24 cellular contexts compared by ENCODE assay signal in the genomic region with DNA sequence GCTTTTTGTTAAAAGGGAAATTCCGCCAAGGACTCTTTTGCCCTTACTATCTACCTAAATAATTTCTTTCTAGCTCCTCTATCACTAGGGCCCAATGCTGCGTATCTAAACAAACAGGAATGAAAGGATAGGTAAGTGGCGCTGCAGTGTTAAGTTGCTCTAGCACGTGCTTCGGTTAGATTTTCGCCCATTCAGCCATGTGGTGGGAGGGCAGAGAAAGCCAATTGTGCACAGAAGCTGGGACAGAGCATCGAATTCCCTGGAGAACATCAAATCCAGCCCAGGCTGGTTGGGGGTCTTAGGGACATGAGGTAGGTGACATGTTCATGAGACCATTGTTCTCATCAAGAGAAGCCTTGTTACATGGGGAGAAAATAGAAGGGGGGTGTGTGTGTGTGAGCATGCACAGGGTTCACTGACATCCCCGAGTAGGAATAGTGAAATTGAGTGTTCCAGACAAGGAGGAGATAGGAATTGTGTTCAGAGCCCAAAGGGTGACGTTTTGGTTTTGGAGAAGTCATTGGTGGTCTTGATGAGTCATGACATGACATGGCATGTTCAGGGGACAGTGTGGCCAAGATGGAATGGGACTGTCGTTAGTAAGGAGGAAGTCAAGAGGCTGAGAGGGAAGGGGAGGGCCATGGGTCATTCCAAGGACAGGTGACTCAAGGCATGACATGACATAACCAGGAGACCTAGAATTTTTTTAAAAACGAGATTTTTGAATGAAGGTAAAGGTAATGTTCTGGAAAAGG.
DNase-seq lines count a peak whose midpoint lies in the region; ATAC-seq and TF ChIP-seq lines count a peak whose summit lies in the region.
"Had no signal": no experiment of that assay in that cellular context is flagged by ENCODE, and none has a peak within 500 bp of the region (broad histone marks: within the 10 kb centered on the region; RNA-seq: fewer than 3 reads in every experiment).

No MANE protein-coding gene starts in this region.

- H3K27ac Mint-ChIP-seq in mesothelial cell of epicardium, result no peak overlapping the region
- H3K27ac Mint-ChIP-seq: activated CD4-positive, alpha-beta T cell treated with anti-CD3 and anti-CD28 coated beads, Interleukin-2, amount 10 ng/mL, durations not matched to agents 7 days and 5 days; activated naive CD8-positive, alpha-beta T cell; WTC11 had no signal

- DNase-seq in DMS53 (lab: John Stamatoyannopoulos, UW) (peak; percentile 31), DMS53 treated with DMSO at 0.1 percent for 48 hours (lab: John Stamatoyannopoulos, UW; ENCODE audit: unreplicated experiment) (no peak), H4 (ENCODE audit: low spot score) (peak; percentile 20), SKM-1 treated with dmso at 0.1 percent for 144 hours (lab: John Stamatoyannopoulos, UW; ENCODE audit: unreplicated experiment) (peak; percentile 66), kidney tubule cell (ENCODE audit: low spot score) (peak; percentile 25), mesothelial cell of epicardium (ENCODE audit: low spot score in 2 of 2, unreplicated experiment in 2 of 2) (no peak), Kasumi-1 (lab: John Stamatoyannopoulos, UW) (no peak)
- DNase-seq: activated CD4-positive, alpha-beta T cell treated with anti-CD3 and anti-CD28 coated beads, Interleukin-2, amount 10 ng/mL, durations not matched to agents 7 days and 5 days; activated effector memory CD4-positive, alpha-beta T cell treated with Interleukin-2 at 50 U/mL for 16 hours; aorta; Caco-2; DMS79 treated with DMSO at 0.1 percent for 48 hours; GF-D8; hippocampal formation; left cardiac atrium; NCI-H2171; NCI-H510A treated with DMSO at 0.1 percent for 48 hours; pancreas; SJCRH30; stimulated activated naive CD4-positive, alpha-beta T cell treated with Interleukin-2 at 50 U/mL for 16 hours; T1000 had no signal

- no peaks in the 10 kb centered on the region for H3K9me3 Mint-ChIP-seq in mesothelial cell of epicardium
- H3K9me3 Mint-ChIP-seq: activated CD4-positive, alpha-beta T cell treated with anti-CD3 and anti-CD28 coated beads, Interleukin-2, amount 10 ng/mL, durations not matched to agents 7 days and 5 days; WTC11 had no signal

- no peak for TF ChIP-seq CTCF in mesothelial cell of epicardium (IDR thresholded peaks at IDR 0.05; ENCODE audit: unreplicated experiment)

- no peaks in the 10 kb centered on the region for H3K36me3 Mint-ChIP-seq in mesothelial cell of epicardium
- H3K36me3 Mint-ChIP-seq: activated naive CD8-positive, alpha-beta T cell had no signal

- peaks cover 1% of the 10 kb centered on the region for H3K27me3 Mint-ChIP-seq in mesothelial cell of epicardium (ENCODE audit: low read depth)
- H3K27me3 Mint-ChIP-seq: activated CD4-positive, alpha-beta T cell treated with anti-CD3 and anti-CD28 coated beads, Interleukin-2, amount 10 ng/mL, durations not matched to agents 7 days and 5 days had no signal

- no peak overlapping the region for H3K4me3 Mint-ChIP-seq in mesothelial cell of epicardium
- H3K4me3 Mint-ChIP-seq: activated CD4-positive, alpha-beta T cell treated with anti-CD3 and anti-CD28 coated beads, Interleukin-2, amount 10 ng/mL, durations not matched to agents 7 days and 5 days; activated naive CD8-positive, alpha-beta T cell; WTC11 had no signal

- peaks cover 26% of the 10 kb centered on the region for H3K4me1 Mint-ChIP-seq in mesothelial cell of epicardium
- H3K4me1 Mint-ChIP-seq: activated CD4-positive, alpha-beta T cell treated with anti-CD3 and anti-CD28 coated beads, Interleukin-2, amount 10 ng/mL, durations not matched to agents 7 days and 5 days had no signal

- no peak for ATAC-seq in GM21360 (IDR thresholded peaks at IDR 0.05; ENCODE audit: unreplicated experiment)
- ATAC-seq: left cardiac atrium, WTC11 had no signal

Comparison
In these comparisons a context has a peak if more than half of its experiments do, and no peak if none do; other contexts are left out.
1. DNase-seq: peak in DMS53 (single experiment), H4 (single experiment), SKM-1 treated with dmso at 0.1 percent for 144 hours (single experiment) and kidney tubule cell (single experiment); none in DMS53 treated with DMSO at 0.1 percent for 48 hours (single experiment), mesothelial cell of epicardium (0 of 2) and Kasumi-1 (0 of 2).